In genomic region chr22:31442768-31443489, GRCh38 we compare ENCODE assay signal across 26 cellular contexts. TPM values are rescaled to one million over a fixed set of nuclear protein-coding genes. Genes with fewer than 3 reads are reported as not detected.
A peak's percentile ranks its signal among the peaks of the same experiment; 100 is the strongest.
DNase-seq lines count a peak whose midpoint lies in the region; ATAC-seq and TF ChIP-seq lines count a peak whose summit lies in the region.
"Had no signal": no experiment of that assay in that cellular context is flagged by ENCODE, and none has a peak within 500 bp of the region (broad histone marks: within the 10 kb centered on the region; RNA-seq: fewer than 3 reads in every experiment).

No MANE protein-coding gene starts in this region.

- H3K27ac ChIP-seq in right atrium auricular region = peak overlapping the region; percentile 31 to 70
- H3K27ac ChIP-seq: ascending aorta, neutrophil, RWPE1 had no signal

- no peak for DNase-seq in activated CD4-positive, alpha-beta T cell treated with anti-CD3 and anti-CD28 coated beads, Interleukin-2, amount 10 ng/mL, durations not matched to agents 7 days and 5 days
- DNase-seq in activated CD4-positive, alpha-beta T cell treated with anti-CD3 and anti-CD28 coated beads, Interleukin-2, amount 50 U/mL, for 4 hours = no peak
- DNase-seq in activated naive CD8-positive, alpha-beta T cell treated with anti-CD3 and anti-CD28 coated beads, Interleukin-2, amount 10 ng/mL, durations not matched to agents 7 days and 5 days = no peak
- no peak for DNase-seq in right atrium auricular region (ENCODE audit: low spot score)
- no peak for DNase-seq in progenitor cell of endocrine pancreas (ENCODE audit: low spot score, unreplicated experiment)
- DNase-seq in activated CD8-positive, alpha-beta memory T cell treated with anti-CD3 and anti-CD28 coated beads for 24 hours = no peak
- DNase-seq in iPS-NIHi7 (ENCODE audit: extremely low spot score) = no peak
- no peak for DNase-seq in NCI-H2029 (lab: John Stamatoyannopoulos, UW)
- DNase-seq: activated CD4-positive, alpha-beta T cell treated with anti-CD3 and anti-CD28 coated beads for 1 hour; activated CD8-positive, alpha-beta memory T cell treated with anti-CD3 and anti-CD28 coated beads, Interleukin-2, amount 10 ng/mL, durations not matched to agents 7 days and 5 days; BE2C; effector CD8-positive, alpha-beta T cell; EL; HFFc6; left colon; NCI-H1105 treated with DMSO at 0.1 percent for 48 hours; NCI-H2081 treated with DMSO at 0.1 percent for 48 hours; NCI-H446 treated with DMSO at 0.1 percent for 48 hours; stimulated activated CD8-positive, alpha-beta memory T cell treated with anti-CD3 and anti-CD28 coated beads, Interleukin-4, amount 100 ng/mL, for 48 hours; SW 1271 had no signal

- peaks cover 50% of the 10 kb centered on the region for H3K36me3 Mint-ChIP-seq in activated CD4-positive, alpha-beta T cell treated with anti-CD3 and anti-CD28 coated beads, Interleukin-2, amount 10 ng/mL, durations not matched to agents 7 days and 5 days (ENCODE audit: low read depth)
- H3K36me3 Mint-ChIP-seq in activated naive CD8-positive, alpha-beta T cell treated with anti-CD3 and anti-CD28 coated beads, Interleukin-2, amount 10 ng/mL, durations not matched to agents 7 days and 5 days = peaks cover 21% of the 10 kb centered on the region
- peaks cover 19% of the 10 kb centered on the region for H3K36me3 Mint-ChIP-seq in progenitor cell of endocrine pancreas (ENCODE audit: insufficient read depth)

- TF ChIP-seq CTCF in right atrium auricular region (IDR thresholded peaks at IDR 0.05) (no peak), progenitor cell of endocrine pancreas (IDR thresholded peaks at IDR 0.05; ENCODE audit: unreplicated experiment) (no peak)

- H3K4me1 ChIP-seq in right atrium auricular region = peaks cover 0 to 30% of the 10 kb centered on the region in 2 donors
- H3K4me1 ChIP-seq: ascending aorta, BE2C had no signal

- peaks cover 2% of the 10 kb centered on the region for H3K4me1 Mint-ChIP-seq in activated CD4-positive, alpha-beta T cell treated with anti-CD3 and anti-CD28 coated beads, Interleukin-2, amount 10 ng/mL, durations not matched to agents 7 days and 5 days
- peaks cover 1% of the 10 kb centered on the region for H3K4me1 Mint-ChIP-seq in activated naive CD8-positive, alpha-beta T cell treated with anti-CD3 and anti-CD28 coated beads, Interleukin-2, amount 10 ng/mL, durations not matched to agents 7 days and 5 days
- H3K4me1 Mint-ChIP-seq in progenitor cell of endocrine pancreas (ENCODE audit: low read depth) = no peaks in the 10 kb centered on the region

- no peaks in the 10 kb centered on the region for H3K27me3 ChIP-seq in right atrium auricular region
- H3K27me3 ChIP-seq: ascending aorta, BE2C, neutrophil had no signal

- H3K4me3 ChIP-seq in right atrium auricular region = no peak overlapping the region
- H3K4me3 ChIP-seq: ascending aorta had no signal

- H3K36me3 ChIP-seq in right atrium auricular region = peaks cover 79% of the 10 kb centered on the region

- peak overlapping the region; percentile 62 for H3K27ac Mint-ChIP-seq in activated CD4-positive, alpha-beta T cell treated with anti-CD3 and anti-CD28 coated beads, Interleukin-2, amount 10 ng/mL, durations not matched to agents 7 days and 5 days
- peak overlapping the region; percentile 25 for H3K27ac Mint-ChIP-seq in activated naive CD8-positive, alpha-beta T cell treated with anti-CD3 and anti-CD28 coated beads, Interleukin-2, amount 10 ng/mL, durations not matched to agents 7 days and 5 days
- H3K27ac Mint-ChIP-seq in progenitor cell of endocrine pancreas = peak overlapping the region; percentile 52
- H3K27ac Mint-ChIP-seq: activated T-helper 2 cell treated with anti-CD3 and anti-CD28 coated beads, Interferon-gamma antibody, Interleukin-2, Interleukin-4, amounts not matched to agents 10 μg/mL and 5 μg/mL and 100 μg/mL, durations not matched to agents 14 hours and 24 hours and 36 hours; HFFc6 had no signal

- CTCF ChIA-PET in activated CD4-positive, alpha-beta T cell treated with anti-CD3 and anti-CD28 coated beads, Interleukin-2, amount 10 ng/mL, durations not matched to agents 7 days and 5 days (lab: Charles Lee) = no interaction called here

- ATAC-seq in activated naive CD8-positive, alpha-beta T cell treated with anti-CD3 and anti-CD28 coated beads, Interleukin-2, amount 10 ng/mL, durations not matched to agents 7 days and 5 days (ENCODE audit: low read depth) = no peak
- ATAC-seq: activated CD8-positive, alpha-beta memory T cell treated with anti-CD3 and anti-CD28 coated beads, Interleukin-2, amount 10 ng/mL, durations not matched to agents 7 days and 5 days; esophagus mucosa; HepG2; left colon had no signal

- no peak overlapping the region for H3K4me3 Mint-ChIP-seq in activated CD4-positive, alpha-beta T cell treated with anti-CD3 and anti-CD28 coated beads, Interleukin-2, amount 10 ng/mL, durations not matched to agents 7 days and 5 days
- H3K4me3 Mint-ChIP-seq in activated naive CD8-positive, alpha-beta T cell treated with anti-CD3 and anti-CD28 coated beads, Interleukin-2, amount 10 ng/mL, durations not matched to agents 7 days and 5 days = no peak overlapping the region
- H3K4me3 Mint-ChIP-seq in progenitor cell of endocrine pancreas (ENCODE audit: low read depth) = no peak overlapping the region
- H3K4me3 Mint-ChIP-seq: activated CD8-positive, alpha-beta memory T cell treated with anti-CD3 and anti-CD28 coated beads, Interleukin-2, amount 10 ng/mL, durations not matched to agents 7 days and 5 days; HFFc6 had no signal

- POLR2A ChIA-PET in activated CD4-positive, alpha-beta T cell treated with anti-CD3 and anti-CD28 coated beads, Interleukin-2, amount 10 ng/mL, durations not matched to agents 7 days and 5 days (lab: Charles Lee) = interaction anchor here (0.6 kb wide), 1 partner anchor 14 kb away, joined by 5 read pairs; no protein-coding TSS in a partner anchor
- POLR2A ChIA-PET in activated naive CD8-positive, alpha-beta T cell treated with anti-CD3 and anti-CD28 coated beads, Interleukin-2, amount 10 ng/mL, durations not matched to agents 7 days and 5 days (lab: Charles Lee) = interaction anchor here (0.6 kb wide), 1 partner anchor 96 kb away, joined by 3 read pairs; no protein-coding TSS in a partner anchor

- no peaks in the 10 kb centered on the region for H3K27me3 Mint-ChIP-seq in activated CD4-positive, alpha-beta T cell treated with anti-CD3 and anti-CD28 coated beads, Interleukin-2, amount 10 ng/mL, durations not matched to agents 7 days and 5 days
- H3K27me3 Mint-ChIP-seq in activated naive CD8-positive, alpha-beta T cell treated with anti-CD3 and anti-CD28 coated beads, Interleukin-2, amount 10 ng/mL, durations not matched to agents 7 days and 5 days = no peaks in the 10 kb centered on the region
- no peaks in the 10 kb centered on the region for H3K27me3 Mint-ChIP-seq in progenitor cell of endocrine pancreas
- H3K27me3 Mint-ChIP-seq: activated CD8-positive, alpha-beta memory T cell treated with anti-CD3 and anti-CD28 coated beads, Interleukin-2, amount 10 ng/mL, durations not matched to agents 7 days and 5 days had no signal

- H3K9me3 ChIP-seq in right atrium auricular region = no peaks in the 10 kb centered on the region
- H3K9me3 ChIP-seq: ascending aorta, BE2C, neutrophil had no signal

- no peaks in the 10 kb centered on the region for H3K9me3 Mint-ChIP-seq in activated CD4-positive, alpha-beta T cell treated with anti-CD3 and anti-CD28 coated beads, Interleukin-2, amount 10 ng/mL, durations not matched to agents 7 days and 5 days
- no peaks in the 10 kb centered on the region for H3K9me3 Mint-ChIP-seq in activated naive CD8-positive, alpha-beta T cell treated with anti-CD3 and anti-CD28 coated beads, Interleukin-2, amount 10 ng/mL, durations not matched to agents 7 days and 5 days
- H3K9me3 Mint-ChIP-seq in progenitor cell of endocrine pancreas (ENCODE audit: low read depth) = no peaks in the 10 kb centered on the region
- H3K9me3 Mint-ChIP-seq: activated T-helper 2 cell treated with anti-CD3 and anti-CD28 coated beads, Interferon-gamma antibody, Interleukin-2, Interleukin-4, amounts not matched to agents 10 μg/mL and 5 μg/mL and 100 μg/mL, durations not matched to agents 14 hours and 24 hours and 36 hours; HFFc6 had no signal

RNA-seq across cellular contexts. Expression of gene DRG1, which starts 43.5 kb away (rescaled TPM):
- total RNA-seq in activated CD4-positive, alpha-beta T cell treated with anti-CD3 and anti-CD28 coated beads, Interleukin-2, amount 10 ng/mL, durations not matched to agents 7 days and 5 days = 10 to 100 TPM; 81.0 to 83.5 TPM
- total RNA-seq in activated naive CD8-positive, alpha-beta T cell treated with anti-CD3 and anti-CD28 coated beads, Interleukin-2, amount 10 ng/mL, durations not matched to agents 7 days and 5 days = 10 to 100 TPM; 71.9 to 87.8 TPM
- 10 to 100 TPM; 63.6 to 95.7 TPM for total RNA-seq in right atrium auricular region
- total RNA-seq in progenitor cell of endocrine pancreas = 69.0 and 69.1 TPM in 2 replicates

RNA-seq across cellular contexts. Expression of gene EIF4ENIF1, which starts 46.7 kb away (rescaled TPM):
- total RNA-seq in activated CD4-positive, alpha-beta T cell treated with anti-CD3 and anti-CD28 coated beads, Interleukin-2, amount 10 ng/mL, durations not matched to agents 7 days and 5 days = 10 to 100 TPM; 34.5 to 41.5 TPM
- 10 to 100 TPM; 38.6 to 41.0 TPM for total RNA-seq in activated naive CD8-positive, alpha-beta T cell treated with anti-CD3 and anti-CD28 coated beads, Interleukin-2, amount 10 ng/mL, durations not matched to agents 7 days and 5 days
- total RNA-seq in right atrium auricular region (10 to 100 TPM in 1 of 2 donors, 1 to 10 TPM in 1; 9.0 to 14.6 TPM), progenitor cell of endocrine pancreas (41.0 and 46.5 TPM in 2 replicates)

RNA-seq across cellular contexts. Expression of gene SFI1, which starts 53.4 kb away (rescaled TPM):
- total RNA-seq in activated CD4-positive, alpha-beta T cell treated with anti-CD3 and anti-CD28 coated beads, Interleukin-2, amount 10 ng/mL, durations not matched to agents 7 days and 5 days = 100 to 1,000 TPM; 174 to 183 TPM
- total RNA-seq in activated naive CD8-positive, alpha-beta T cell treated with anti-CD3 and anti-CD28 coated beads, Interleukin-2, amount 10 ng/mL, durations not matched to agents 7 days and 5 days = 100 to 1,000 TPM; 209 to 210 TPM
- total RNA-seq in right atrium auricular region (1 to 10 TPM; 6.5 to 6.8 TPM), progenitor cell of endocrine pancreas (61.9 and 66.3 TPM in 2 replicates)
